In the genomic region with DNA sequence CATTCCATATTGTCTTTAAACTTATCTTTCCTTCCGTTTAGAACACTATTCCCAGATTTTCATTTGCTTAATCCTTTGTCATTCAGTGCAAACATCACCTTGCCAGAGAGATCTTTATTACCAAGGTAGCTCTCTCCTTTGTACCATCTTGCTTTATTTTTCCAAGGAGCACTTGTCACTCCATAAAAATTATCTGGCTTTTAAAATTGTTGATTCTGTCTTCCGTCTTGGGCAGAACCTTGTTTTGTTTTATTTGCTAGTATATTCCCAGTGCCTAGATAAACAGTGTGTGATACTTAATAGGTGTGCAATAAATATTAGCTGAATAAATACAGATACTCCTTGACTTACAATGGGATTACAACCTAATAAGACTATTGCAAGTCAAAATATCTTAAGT, we compare ENCODE assay signal across 11 cellular contexts.
"Had no signal": no experiment of that assay in that cellular context is flagged by ENCODE, and none has a peak within 500 bp of the region (broad histone marks: within the 10 kb centered on the region; RNA-seq: fewer than 3 reads in every experiment).

No MANE protein-coding gene starts in this region.

- H3K27ac ChIP-seq: GM23248 had no signal

- H3K4me2 ChIP-seq: GM23338 had no signal

- DNase-seq: GM23248, GOT3, H7, H9, HCEC 1CT, HFFc6 had no signal

- H3K9me3 ChIP-seq: HAP-1 had no signal

- H3K4me1 ChIP-seq: HAP-1 had no signal

- ATAC-seq: GM23338, HCT116 had no signal

- FAIRE-seq: H1, H54 had no signal

- H3K4me3 ChIP-seq: GM23248, GM23338, HAP-1 had no signal
